21 cellular contexts compared by ENCODE assay signal in genomic region chr20:3307078-3307477, GRCh38.
A peak's percentile ranks its signal among the peaks of the same experiment; 100 is the strongest.
DNase-seq lines count a peak whose midpoint lies in the region; ATAC-seq and TF ChIP-seq lines count a peak whose summit lies in the region.
"Had no signal": no experiment of that assay in that cellular context is flagged by ENCODE, and none has a peak within 500 bp of the region (broad histone marks: within the 10 kb centered on the region; RNA-seq: fewer than 3 reads in every experiment).

No MANE protein-coding gene starts in this region.

- TF ChIP-seq CTCF in LNCaP clone FGC (IDR thresholded peaks at IDR 0.05; ENCODE audit: control insufficient read depth, extremely low read depth, insufficient read depth) = no peak
- TF ChIP-seq CTCF in brain microvascular endothelial cell (IDR thresholded peaks at IDR 0.05; ENCODE audit: low read depth, low read length, missing control alignments) = no peak

- H3K4me3 Mint-ChIP-seq in activated T-helper 17 cell treated with anti-CD3 and anti-CD28 coated beads, Interleukin-2, amount 50 U/mL, for 72 hours = no peak overlapping the region
- H3K4me3 Mint-ChIP-seq: activated CD8-positive, alpha-beta memory T cell treated with anti-CD3 and anti-CD28 coated beads, Interleukin-2, amount 10 ng/mL, durations not matched to agents 7 days and 5 days; CD4-positive, alpha-beta T cell; T-helper 2 cell treated with Interferon-gamma antibody and Interleukin-4, amounts not matched to agents 5 μg/mL and 100 μg/mL, for 36 hours had no signal

- peaks cover 43 to 58% (median 45%) of the 10 kb centered on the region in 3 donors for H3K4me1 ChIP-seq in skeletal muscle tissue (ENCODE audit: control insufficient read depth in 3 of 3, insufficient read depth in 3 of 3, low read length in 3 of 3)
- H3K4me1 ChIP-seq: stomach had no signal

- peak overlapping the region; percentile 4 to 81 (median 65) for H3K9ac ChIP-seq in skeletal muscle tissue (ENCODE audit: low read depth in 1 of 3, low read length in 3 of 3)
- H3K9ac ChIP-seq: SK-N-SH had no signal

- no peaks in the 10 kb centered on the region for H3K9me3 Mint-ChIP-seq in activated T-helper 17 cell treated with anti-CD3 and anti-CD28 coated beads, Interleukin-2, amount 50 U/mL, for 72 hours
- H3K9me3 Mint-ChIP-seq: CD4-positive, alpha-beta T cell; T-helper 2 cell treated with Interferon-gamma antibody and Interleukin-4, amounts not matched to agents 5 μg/mL and 100 μg/mL, for 36 hours had no signal

- H3K4me3 ChIP-seq in LNCaP clone FGC (ENCODE audit: low read depth, low read length) (no peak overlapping the region), skeletal muscle tissue (ENCODE audit: low read length in 3 of 3) (peak overlapping the region; percentile 44 to 73 (median 63)), brain microvascular endothelial cell (ENCODE audit: low read depth, low read length) (no peak overlapping the region)
- H3K4me3 ChIP-seq: mucosa of descending colon, stomach had no signal

- no peaks in the 10 kb centered on the region for H3K27me3 Mint-ChIP-seq in activated T-helper 17 cell treated with anti-CD3 and anti-CD28 coated beads, Interleukin-2, amount 50 U/mL, for 72 hours
- H3K27me3 Mint-ChIP-seq: activated CD8-positive, alpha-beta memory T cell treated with anti-CD3 and anti-CD28 coated beads, Interleukin-2, amount 10 ng/mL, durations not matched to agents 7 days and 5 days; CD4-positive, alpha-beta T cell had no signal

- no peaks in the 10 kb centered on the region for H3K9me3 ChIP-seq in skeletal muscle tissue (ENCODE audit: control insufficient read depth in 3 of 3, low read length in 3 of 3)
- H3K9me3 ChIP-seq: mucosa of descending colon, SK-N-SH, stomach had no signal

- H3K36me3 Mint-ChIP-seq in activated T-helper 17 cell treated with anti-CD3 and anti-CD28 coated beads, Interleukin-2, amount 50 U/mL, for 72 hours (ENCODE audit: low read depth) = peaks cover 50% of the 10 kb centered on the region

- peaks cover 5% of the 10 kb centered on the region for H3K4me1 Mint-ChIP-seq in activated T-helper 17 cell treated with anti-CD3 and anti-CD28 coated beads, Interleukin-2, amount 50 U/mL, for 72 hours

- H3K36me3 ChIP-seq in skeletal muscle tissue (ENCODE audit: control insufficient read depth in 3 of 3, insufficient read depth in 3 of 3, low read length in 3 of 3) (peaks cover 16 to 25% (median 16%) of the 10 kb centered on the region in 3 donors), brain microvascular endothelial cell (replicated peaks) (peaks cover 44% of the 10 kb centered on the region)

- in situ Hi-C loops in brain microvascular endothelial cell (cut with HindIII; ENCODE audit: low pct_ligation_motif_present, low sequenced_read_pairs) = no loop called here

- no peak for ATAC-seq in activated T-helper 17 cell treated with anti-CD3 and anti-CD28 coated beads, Interleukin-2, amount 50 U/mL, for 72 hours (replicated peaks)
- peak; percentile 41 for ATAC-seq in left lobe of liver
- ATAC-seq: activated CD8-positive, alpha-beta memory T cell treated with anti-CD3 and anti-CD28 coated beads, Interleukin-2, amount 10 ng/mL, durations not matched to agents 7 days and 5 days; mucosa of descending colon had no signal

- H3K27me3 ChIP-seq in skeletal muscle tissue (ENCODE audit: control insufficient read depth in 3 of 3, insufficient read depth in 3 of 3, low read length in 3 of 3) (no peaks in the 10 kb centered on the region), brain microvascular endothelial cell (replicated peaks) (no peaks in the 10 kb centered on the region)
- H3K27me3 ChIP-seq: stomach had no signal

- H3K27ac ChIP-seq in skeletal muscle tissue (ENCODE audit: low read depth, low read length) (peak overlapping the region; percentile 91), brain microvascular endothelial cell (no peak overlapping the region)
- H3K27ac ChIP-seq: stomach had no signal

- H3K27ac Mint-ChIP-seq in activated T-helper 17 cell treated with anti-CD3 and anti-CD28 coated beads, Interleukin-2, amount 50 U/mL, for 72 hours = peak overlapping the region; percentile 37
- H3K27ac Mint-ChIP-seq: activated CD8-positive, alpha-beta memory T cell treated with anti-CD3 and anti-CD28 coated beads, Interleukin-2, amount 10 ng/mL, durations not matched to agents 7 days and 5 days; CD4-positive, alpha-beta T cell; T-helper 2 cell treated with Interferon-gamma antibody and Interleukin-4, amounts not matched to agents 5 μg/mL and 100 μg/mL, for 36 hours had no signal

- peak; percentile 15 for DNase-seq in LNCaP clone FGC (ENCODE audit: low read depth)
- no peak for DNase-seq in left lobe of liver (ENCODE audit: low spot score)
- DNase-seq in NCI-H146 treated with DMSO at 0.1 percent for 48 hours (lab: John Stamatoyannopoulos, UW; ENCODE audit: unreplicated experiment) = no peak
- no peak for DNase-seq in brain microvascular endothelial cell
- DNase-seq in UCSD-AML1 (lab: John Stamatoyannopoulos, UW; ENCODE audit: unreplicated experiment) = no peak
- DNase-seq: activated CD4-positive, alpha-beta T cell treated with anti-CD3 and anti-CD28 coated beads, Interleukin-2, amount 50 U/mL, for 1 hour; activated CD8-positive, alpha-beta memory T cell treated with anti-CD3 and anti-CD28 coated beads, Interleukin-2, amount 10 ng/mL, durations not matched to agents 7 days and 5 days; activated naive CD4-positive, alpha-beta T cell treated with anti-CD3 and anti-CD28 coated beads, Interleukin-2, amount 50 U/mL, for 16 hours; anterior cingulate cortex; CD4-positive, alpha-beta T cell; central memory CD4-positive, alpha-beta T cell; head of caudate nucleus; NCI-H1417 treated with DMSO at 0.1 percent for 48 hours; NCI-H524 treated with DMSO at 0.1 percent for 48 hours; SK-N-SH; stomach; trophoblast cell had no signal

Comparison
In these comparisons a context has a peak if more than half of its experiments do, and no peak if none do; other contexts are left out.
1. H3K4me3 ChIP-seq: peak in skeletal muscle tissue (3 of 3); none in LNCaP clone FGC (single experiment) and brain microvascular endothelial cell (single experiment).